Comparison of ENCODE assay signal across 8 cellular contexts in genomic region chrX:19811807-19812604, GRCh38.
A peak's percentile ranks its signal among the peaks of the same experiment; 100 is the strongest.
DNase-seq lines count a peak whose midpoint lies in the region; FAIRE-seq lines count a peak whose summit lies in the region.
"Had no signal": no experiment of that assay in that cellular context is flagged by ENCODE, and none has a peak within 500 bp of the region (broad histone marks: within the 10 kb centered on the region; RNA-seq: fewer than 3 reads in every experiment).

No MANE protein-coding gene starts in this region.

- no peaks in the 10 kb centered on the region for H3K9me3 ChIP-seq in MG63

- FAIRE-seq in GM18507 (lab: Jason Lieb, UNC) = peak; percentile 89

- H3K27me3 ChIP-seq in MG63 = no peaks in the 10 kb centered on the region

- DNase-seq in GM18507 (ENCODE audit: extremely low spot score, insufficient read length, low read depth) (no peak), MG63 (peak; percentile 1), astrocyte of the hippocampus (ENCODE audit: low read depth, low spot score) (peak; percentile 45), skeletal muscle cell (ENCODE audit: low read depth) (peak; percentile 79), occipital lobe (lab: John Stamatoyannopoulos, UW) (no peak), A172 (ENCODE audit: low spot score) (no peak), NCI-H1417 treated with DMSO at 0.1 percent for 48 hours (lab: John Stamatoyannopoulos, UW) (no peak)
- DNase-seq: NCI-H1930 had no signal

- H3K4me3 ChIP-seq in MG63 (no peak overlapping the region), skeletal muscle cell (ENCODE audit: low read depth, low read length) (no peak overlapping the region)

- H3K36me3 ChIP-seq in MG63 = no peaks in the 10 kb centered on the region

Comparison
In these comparisons a context has a peak if more than half of its experiments do, and no peak if none do; other contexts are left out.
1. DNase-seq: peak in MG63 (single experiment), astrocyte of the hippocampus (single experiment) and skeletal muscle cell (single experiment); none in GM18507 (single experiment), occipital lobe (single experiment), A172 (single experiment) and NCI-H1417 treated with DMSO at 0.1 percent for 48 hours (single experiment).